Comparison of ENCODE assay signal across 14 cellular contexts in the genomic region with DNA sequence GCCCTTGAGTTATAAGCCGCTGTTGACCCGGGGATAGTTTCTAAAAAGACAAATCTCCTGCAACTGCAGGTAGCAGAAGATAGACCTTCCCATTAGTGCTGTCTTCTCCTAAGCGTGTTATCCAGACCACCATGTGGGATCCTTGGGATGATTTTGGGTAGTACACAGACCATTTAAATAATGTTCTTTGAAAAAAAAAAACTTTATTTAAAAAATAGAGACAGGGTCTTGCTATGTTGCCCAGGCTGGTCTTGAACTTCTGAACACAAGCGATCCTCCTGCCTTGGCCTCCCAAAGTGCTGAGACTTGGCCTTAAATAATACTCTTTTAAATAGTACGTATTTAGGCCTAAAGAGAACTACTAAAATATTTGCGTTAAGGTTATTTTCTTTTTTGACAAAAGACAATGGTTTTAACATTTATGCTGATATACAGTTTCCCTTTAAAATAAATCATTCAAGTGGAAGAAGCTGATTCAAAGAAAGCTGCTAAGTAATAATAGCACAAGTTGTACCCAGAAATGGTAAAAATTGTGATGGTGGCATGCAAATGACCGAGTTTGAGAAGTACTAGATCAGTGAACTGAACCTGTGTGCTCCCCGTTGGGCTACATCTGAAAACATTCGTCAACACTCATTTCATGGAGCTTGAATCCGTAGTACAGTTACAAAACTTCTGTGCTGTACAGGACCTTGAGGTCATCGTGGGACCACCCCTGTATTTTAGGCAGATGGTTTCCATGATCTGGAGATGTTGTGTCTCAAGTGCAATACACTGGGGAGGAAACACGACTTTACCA. TPM values are rescaled to one million over a fixed set of nuclear protein-coding genes. Genes with fewer than 3 reads are reported as not detected.
"Had no signal": no experiment of that assay in that cellular context is flagged by ENCODE, and none has a peak within 500 bp of the region (broad histone marks: within the 10 kb centered on the region; RNA-seq: fewer than 3 reads in every experiment).

No MANE protein-coding gene starts in this region.

- H3K79me2 ChIP-seq: parathyroid adenoma had no signal

- H2AFZ ChIP-seq: parathyroid adenoma had no signal

- H3K9me3 Mint-ChIP-seq: activated naive CD4-positive, alpha-beta T cell treated with anti-CD3 and anti-CD28 coated beads, Interleukin-2, amount 50 U/mL, for 24 hours; activated T-helper 2 cell treated with anti-CD3 and anti-CD28 coated beads, Interferon-gamma antibody, Interleukin-2, Interleukin-4, amounts not matched to agents 10 μg/mL and 5 μg/mL and 100 μg/mL, durations not matched to agents 14 hours and 24 hours and 36 hours; endodermal cell had no signal

- H3K4me3 Mint-ChIP-seq: endodermal cell had no signal

- H3K27ac Mint-ChIP-seq: endodermal cell had no signal

- H3K4me3 ChIP-seq: stomach, thoracic aorta had no signal

- H3K9me3 ChIP-seq: stomach, thoracic aorta had no signal

- H3K27me3 Mint-ChIP-seq: activated naive CD4-positive, alpha-beta T cell treated with anti-CD3 and anti-CD28 coated beads, Interleukin-2, amount 50 U/mL, for 24 hours had no signal

- H3K4me1 ChIP-seq: parathyroid adenoma had no signal

- H3K36me3 ChIP-seq: thoracic aorta had no signal

- DNase-seq: activated CD4-positive, alpha-beta T cell treated with anti-CD3 and anti-CD28 coated beads for 48 hours; brain microvascular endothelial cell; dermis blood vessel endothelial cell; endodermal cell; erythroblast; retina; stimulated activated CD4-positive, alpha-beta T cell treated with anti-CD3 and anti-CD28 coated beads, Interleukin-4, amount 100 ng/mL, for 1 hour; stimulated activated CD8-positive, alpha-beta memory T cell treated with anti-CD3 and anti-CD28 coated beads, Interleukin-4, amount 100 ng/mL, for 48 hours; stomach had no signal

- H3K27me3 ChIP-seq: brain microvascular endothelial cell had no signal

- H3K27ac ChIP-seq: brain microvascular endothelial cell, parathyroid adenoma, stomach, thoracic aorta had no signal

RNA-seq across cellular contexts. Expression of a gene that starts 41.4 kb away (rescaled TPM):
- total RNA-seq: glomerular endothelial cell had no signal

RNA-seq across cellular contexts. Expression of a gene that starts 58.3 kb away (rescaled TPM):
- total RNA-seq: glomerular endothelial cell, thoracic aorta had no signal
